In the genomic region with DNA sequence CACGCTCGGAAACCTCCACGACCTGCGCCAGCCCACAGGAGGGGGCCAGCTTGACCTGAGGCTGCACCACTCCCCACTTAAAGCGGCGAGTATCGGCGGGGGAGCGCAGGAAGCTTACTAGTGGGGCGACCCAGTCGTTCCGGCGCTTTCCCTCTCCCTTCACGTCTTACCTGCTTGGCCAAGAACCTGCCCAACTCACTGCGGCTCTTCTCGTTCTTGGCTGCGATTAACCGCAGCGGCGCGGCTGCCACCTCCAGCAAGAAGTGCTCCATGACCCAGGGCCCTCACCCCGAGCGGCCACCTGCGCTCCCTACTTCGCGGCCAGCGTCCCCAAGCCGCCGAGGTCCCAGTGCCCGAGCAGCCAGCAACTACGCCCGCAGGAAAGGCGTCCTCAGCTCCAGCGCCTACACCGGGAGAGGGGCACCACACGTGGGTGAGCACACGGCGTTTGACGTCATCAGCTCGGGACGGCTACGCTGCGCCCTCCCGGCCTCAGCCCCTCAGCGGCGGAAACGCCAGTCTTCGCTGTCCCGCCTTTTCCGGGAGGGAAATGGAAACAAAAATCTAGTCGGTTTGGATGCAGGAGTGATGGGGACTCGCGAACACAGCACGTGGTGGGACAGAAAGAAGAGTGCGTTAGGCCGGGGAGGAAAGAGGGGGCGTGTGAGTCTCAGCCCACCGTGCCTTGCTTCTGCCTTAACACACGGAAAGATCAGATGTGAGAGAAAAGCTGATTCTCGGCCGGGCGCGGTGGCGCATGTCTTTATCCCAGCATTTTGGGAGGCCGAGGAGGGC, we compare ENCODE assay signal across 1 cellular context.
TF ChIP-seq lines count a peak whose summit lies in the region.

A gene with protein sequence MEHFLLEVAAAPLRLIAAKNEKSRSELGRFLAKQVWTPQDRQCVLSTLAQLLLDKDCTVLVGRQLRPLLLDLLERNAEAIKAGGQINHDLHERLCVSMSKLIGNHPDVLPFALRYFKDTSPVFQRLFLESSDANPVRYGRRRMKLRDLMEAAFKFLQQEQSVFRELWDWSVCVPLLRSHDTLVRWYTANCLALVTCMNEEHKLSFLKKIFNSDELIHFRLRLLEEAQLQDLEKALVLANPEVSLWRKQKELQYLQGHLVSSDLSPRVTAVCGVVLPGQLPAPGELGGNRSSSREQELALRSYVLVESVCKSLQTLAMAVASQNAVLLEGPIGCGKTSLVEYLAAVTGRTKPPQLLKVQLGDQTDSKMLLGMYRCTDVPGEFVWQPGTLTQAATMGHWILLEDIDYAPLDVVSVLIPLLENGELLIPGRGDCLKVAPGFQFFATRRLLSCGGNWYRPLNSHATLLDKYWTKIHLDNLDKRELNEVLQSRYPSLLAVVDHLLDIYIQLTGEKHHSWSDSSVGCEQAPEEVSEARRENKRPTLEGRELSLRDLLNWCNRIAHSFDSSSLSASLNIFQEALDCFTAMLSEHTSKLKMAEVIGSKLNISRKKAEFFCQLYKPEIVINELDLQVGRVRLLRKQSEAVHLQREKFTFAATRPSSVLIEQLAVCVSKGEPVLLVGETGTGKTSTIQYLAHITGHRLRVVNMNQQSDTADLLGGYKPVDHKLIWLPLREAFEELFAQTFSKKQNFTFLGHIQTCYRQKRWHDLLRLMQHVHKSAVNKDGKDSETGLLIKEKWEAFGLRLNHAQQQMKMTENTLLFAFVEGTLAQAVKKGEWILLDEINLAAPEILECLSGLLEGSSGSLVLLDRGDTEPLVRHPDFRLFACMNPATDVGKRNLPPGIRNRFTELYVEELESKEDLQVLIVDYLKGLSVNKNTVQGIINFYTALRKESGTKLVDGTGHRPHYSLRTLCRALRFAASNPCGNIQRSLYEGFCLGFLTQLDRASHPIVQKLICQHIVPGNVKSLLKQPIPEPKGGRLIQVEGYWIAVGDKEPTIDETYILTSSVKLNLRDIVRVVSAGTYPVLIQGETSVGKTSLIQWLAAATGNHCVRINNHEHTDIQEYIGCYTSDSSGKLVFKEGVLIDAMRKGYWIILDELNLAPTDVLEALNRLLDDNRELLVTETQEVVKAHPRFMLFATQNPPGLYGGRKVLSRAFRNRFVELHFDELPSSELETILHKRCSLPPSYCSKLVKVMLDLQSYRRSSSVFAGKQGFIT (N-terminal part only) (minus strand): TSS at position 459 of the 795 bp plus-strand sequence. CDS start 187 bp downstream, at position 272.

TF ChIP-seq in GM12878, 131 proteins besides CTCF, POLR2A, EP300 and RAD21 (continued from another document and continues in another):
- no peak; the same call in none of the 2 replicates for TF ChIP-seq HDGF (IDR thresholded peaks at IDR 0.05)
- TF ChIP-seq MEF2A (IDR thresholded peaks at IDR 0.05; ENCODE audit: insufficient read depth, low read depth, low read length): peak; percentile 53; the same call in 1 of the 2 replicates
- TF ChIP-seq YBX1 (IDR thresholded peaks at IDR 0.05): no peak
- TF ChIP-seq, protein P1, sequence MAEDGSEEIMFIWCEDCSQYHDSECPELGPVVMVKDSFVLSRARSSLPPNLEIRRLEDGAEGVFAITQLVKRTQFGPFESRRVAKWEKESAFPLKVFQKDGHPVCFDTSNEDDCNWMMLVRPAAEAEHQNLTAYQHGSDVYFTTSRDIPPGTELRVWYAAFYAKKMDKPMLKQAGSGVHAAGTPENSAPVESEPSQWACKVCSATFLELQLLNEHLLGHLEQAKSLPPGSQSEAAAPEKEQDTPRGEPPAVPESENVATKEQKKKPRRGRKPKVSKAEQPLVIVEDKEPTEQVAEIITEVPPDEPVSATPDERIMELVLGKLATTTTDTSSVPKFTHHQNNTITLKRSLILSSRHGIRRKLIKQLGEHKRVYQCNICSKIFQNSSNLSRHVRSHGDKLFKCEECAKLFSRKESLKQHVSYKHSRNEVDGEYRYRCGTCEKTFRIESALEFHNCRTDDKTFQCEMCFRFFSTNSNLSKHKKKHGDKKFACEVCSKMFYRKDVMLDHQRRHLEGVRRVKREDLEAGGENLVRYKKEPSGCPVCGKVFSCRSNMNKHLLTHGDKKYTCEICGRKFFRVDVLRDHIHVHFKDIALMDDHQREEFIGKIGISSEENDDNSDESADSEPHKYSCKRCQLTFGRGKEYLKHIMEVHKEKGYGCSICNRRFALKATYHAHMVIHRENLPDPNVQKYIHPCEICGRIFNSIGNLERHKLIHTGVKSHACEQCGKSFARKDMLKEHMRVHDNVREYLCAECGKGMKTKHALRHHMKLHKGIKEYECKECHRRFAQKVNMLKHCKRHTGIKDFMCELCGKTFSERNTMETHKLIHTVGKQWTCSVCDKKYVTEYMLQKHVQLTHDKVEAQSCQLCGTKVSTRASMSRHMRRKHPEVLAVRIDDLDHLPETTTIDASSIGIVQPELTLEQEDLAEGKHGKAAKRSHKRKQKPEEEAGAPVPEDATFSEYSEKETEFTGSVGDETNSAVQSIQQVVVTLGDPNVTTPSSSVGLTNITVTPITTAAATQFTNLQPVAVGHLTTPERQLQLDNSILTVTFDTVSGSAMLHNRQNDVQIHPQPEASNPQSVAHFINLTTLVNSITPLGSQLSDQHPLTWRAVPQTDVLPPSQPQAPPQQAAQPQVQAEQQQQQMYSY (CRISPR knock-in tag; IDR thresholded peaks at IDR 0.05): no peak
- TF ChIP-seq FOXK2 (IDR thresholded peaks at IDR 0.05): no peak
- TF ChIP-seq, protein P2, sequence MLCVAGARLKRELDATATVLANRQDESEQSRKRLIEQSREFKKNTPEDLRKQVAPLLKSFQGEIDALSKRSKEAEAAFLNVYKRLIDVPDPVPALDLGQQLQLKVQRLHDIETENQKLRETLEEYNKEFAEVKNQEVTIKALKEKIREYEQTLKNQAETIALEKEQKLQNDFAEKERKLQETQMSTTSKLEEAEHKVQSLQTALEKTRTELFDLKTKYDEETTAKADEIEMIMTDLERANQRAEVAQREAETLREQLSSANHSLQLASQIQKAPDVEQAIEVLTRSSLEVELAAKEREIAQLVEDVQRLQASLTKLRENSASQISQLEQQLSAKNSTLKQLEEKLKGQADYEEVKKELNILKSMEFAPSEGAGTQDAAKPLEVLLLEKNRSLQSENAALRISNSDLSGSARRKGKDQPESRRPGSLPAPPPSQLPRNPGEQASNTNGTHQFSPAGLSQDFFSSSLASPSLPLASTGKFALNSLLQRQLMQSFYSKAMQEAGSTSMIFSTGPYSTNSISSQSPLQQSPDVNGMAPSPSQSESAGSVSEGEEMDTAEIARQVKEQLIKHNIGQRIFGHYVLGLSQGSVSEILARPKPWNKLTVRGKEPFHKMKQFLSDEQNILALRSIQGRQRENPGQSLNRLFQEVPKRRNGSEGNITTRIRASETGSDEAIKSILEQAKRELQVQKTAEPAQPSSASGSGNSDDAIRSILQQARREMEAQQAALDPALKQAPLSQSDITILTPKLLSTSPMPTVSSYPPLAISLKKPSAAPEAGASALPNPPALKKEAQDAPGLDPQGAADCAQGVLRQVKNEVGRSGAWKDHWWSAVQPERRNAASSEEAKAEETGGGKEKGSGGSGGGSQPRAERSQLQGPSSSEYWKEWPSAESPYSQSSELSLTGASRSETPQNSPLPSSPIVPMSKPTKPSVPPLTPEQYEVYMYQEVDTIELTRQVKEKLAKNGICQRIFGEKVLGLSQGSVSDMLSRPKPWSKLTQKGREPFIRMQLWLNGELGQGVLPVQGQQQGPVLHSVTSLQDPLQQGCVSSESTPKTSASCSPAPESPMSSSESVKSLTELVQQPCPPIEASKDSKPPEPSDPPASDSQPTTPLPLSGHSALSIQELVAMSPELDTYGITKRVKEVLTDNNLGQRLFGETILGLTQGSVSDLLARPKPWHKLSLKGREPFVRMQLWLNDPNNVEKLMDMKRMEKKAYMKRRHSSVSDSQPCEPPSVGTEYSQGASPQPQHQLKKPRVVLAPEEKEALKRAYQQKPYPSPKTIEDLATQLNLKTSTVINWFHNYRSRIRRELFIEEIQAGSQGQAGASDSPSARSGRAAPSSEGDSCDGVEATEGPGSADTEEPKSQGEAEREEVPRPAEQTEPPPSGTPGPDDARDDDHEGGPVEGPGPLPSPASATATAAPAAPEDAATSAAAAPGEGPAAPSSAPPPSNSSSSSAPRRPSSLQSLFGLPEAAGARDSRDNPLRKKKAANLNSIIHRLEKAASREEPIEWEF (IDR thresholded peaks at IDR 0.05; ENCODE audit: insufficient replicate concordance, low read depth, low read length): no peak
- TF ChIP-seq MXI1 (IDR thresholded peaks at IDR 0.05; ENCODE audit: low read depth, low read length): peak; percentile 99
- TF ChIP-seq, protein P3, sequence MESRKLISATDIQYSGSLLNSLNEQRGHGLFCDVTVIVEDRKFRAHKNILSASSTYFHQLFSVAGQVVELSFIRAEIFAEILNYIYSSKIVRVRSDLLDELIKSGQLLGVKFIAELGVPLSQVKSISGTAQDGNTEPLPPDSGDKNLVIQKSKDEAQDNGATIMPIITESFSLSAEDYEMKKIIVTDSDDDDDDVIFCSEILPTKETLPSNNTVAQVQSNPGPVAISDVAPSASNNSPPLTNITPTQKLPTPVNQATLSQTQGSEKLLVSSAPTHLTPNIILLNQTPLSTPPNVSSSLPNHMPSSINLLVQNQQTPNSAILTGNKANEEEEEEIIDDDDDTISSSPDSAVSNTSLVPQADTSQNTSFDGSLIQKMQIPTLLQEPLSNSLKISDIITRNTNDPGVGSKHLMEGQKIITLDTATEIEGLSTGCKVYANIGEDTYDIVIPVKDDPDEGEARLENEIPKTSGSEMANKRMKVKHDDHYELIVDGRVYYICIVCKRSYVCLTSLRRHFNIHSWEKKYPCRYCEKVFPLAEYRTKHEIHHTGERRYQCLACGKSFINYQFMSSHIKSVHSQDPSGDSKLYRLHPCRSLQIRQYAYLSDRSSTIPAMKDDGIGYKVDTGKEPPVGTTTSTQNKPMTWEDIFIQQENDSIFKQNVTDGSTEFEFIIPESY (IDR thresholded peaks at IDR 0.05): no peak
- peak; percentile 73; the same call in 1 of the 2 replicates for TF ChIP-seq TARDBP (IDR thresholded peaks at IDR 0.05; ENCODE audit: borderline replicate concordance)
- no peak for TF ChIP-seq KLF5 (IDR thresholded peaks at IDR 0.05; ENCODE audit: partially characterized antibody)
- TF ChIP-seq, protein P4, sequence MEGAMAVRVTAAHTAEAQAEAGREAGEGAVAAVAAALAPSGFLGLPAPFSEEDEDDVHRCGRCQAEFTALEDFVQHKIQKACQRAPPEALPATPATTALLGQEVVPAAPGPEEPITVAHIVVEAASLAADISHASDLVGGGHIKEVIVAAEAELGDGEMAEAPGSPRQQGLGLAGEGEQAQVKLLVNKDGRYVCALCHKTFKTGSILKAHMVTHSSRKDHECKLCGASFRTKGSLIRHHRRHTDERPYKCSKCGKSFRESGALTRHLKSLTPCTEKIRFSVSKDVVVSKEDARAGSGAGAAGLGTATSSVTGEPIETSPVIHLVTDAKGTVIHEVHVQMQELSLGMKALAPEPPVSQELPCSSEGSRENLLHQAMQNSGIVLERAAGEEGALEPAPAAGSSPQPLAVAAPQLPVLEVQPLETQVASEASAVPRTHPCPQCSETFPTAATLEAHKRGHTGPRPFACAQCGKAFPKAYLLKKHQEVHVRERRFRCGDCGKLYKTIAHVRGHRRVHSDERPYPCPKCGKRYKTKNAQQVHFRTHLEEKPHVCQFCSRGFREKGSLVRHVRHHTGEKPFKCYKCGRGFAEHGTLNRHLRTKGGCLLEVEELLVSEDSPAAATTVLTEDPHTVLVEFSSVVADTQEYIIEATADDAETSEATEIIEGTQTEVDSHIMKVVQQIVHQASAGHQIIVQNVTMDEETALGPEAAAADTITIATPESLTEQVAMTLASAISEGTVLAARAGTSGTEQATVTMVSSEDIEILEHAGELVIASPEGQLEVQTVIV (IDR thresholded peaks at IDR 0.05; ENCODE audit: borderline replicate concordance, partially characterized antibody): no peak
- peak; percentile 99 for TF ChIP-seq CREM (IDR thresholded peaks at IDR 0.05; ENCODE audit: low read depth)
- TF ChIP-seq, protein P5, sequence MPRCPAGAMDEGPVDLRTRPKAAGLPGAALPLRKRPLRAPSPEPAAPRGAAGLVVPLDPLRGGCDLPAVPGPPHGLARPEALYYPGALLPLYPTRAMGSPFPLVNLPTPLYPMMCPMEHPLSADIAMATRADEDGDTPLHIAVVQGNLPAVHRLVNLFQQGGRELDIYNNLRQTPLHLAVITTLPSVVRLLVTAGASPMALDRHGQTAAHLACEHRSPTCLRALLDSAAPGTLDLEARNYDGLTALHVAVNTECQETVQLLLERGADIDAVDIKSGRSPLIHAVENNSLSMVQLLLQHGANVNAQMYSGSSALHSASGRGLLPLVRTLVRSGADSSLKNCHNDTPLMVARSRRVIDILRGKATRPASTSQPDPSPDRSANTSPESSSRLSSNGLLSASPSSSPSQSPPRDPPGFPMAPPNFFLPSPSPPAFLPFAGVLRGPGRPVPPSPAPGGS (IDR thresholded peaks at IDR 0.05; ENCODE audit: borderline replicate concordance, insufficient read depth, low read depth, low read length, poor library complexity, severe bottlenecking): peak; percentile 44
- no peak for TF ChIP-seq CHD1 (IDR thresholded peaks at IDR 0.05; ENCODE audit: low read depth, low read length)
- TF ChIP-seq, protein P6, sequence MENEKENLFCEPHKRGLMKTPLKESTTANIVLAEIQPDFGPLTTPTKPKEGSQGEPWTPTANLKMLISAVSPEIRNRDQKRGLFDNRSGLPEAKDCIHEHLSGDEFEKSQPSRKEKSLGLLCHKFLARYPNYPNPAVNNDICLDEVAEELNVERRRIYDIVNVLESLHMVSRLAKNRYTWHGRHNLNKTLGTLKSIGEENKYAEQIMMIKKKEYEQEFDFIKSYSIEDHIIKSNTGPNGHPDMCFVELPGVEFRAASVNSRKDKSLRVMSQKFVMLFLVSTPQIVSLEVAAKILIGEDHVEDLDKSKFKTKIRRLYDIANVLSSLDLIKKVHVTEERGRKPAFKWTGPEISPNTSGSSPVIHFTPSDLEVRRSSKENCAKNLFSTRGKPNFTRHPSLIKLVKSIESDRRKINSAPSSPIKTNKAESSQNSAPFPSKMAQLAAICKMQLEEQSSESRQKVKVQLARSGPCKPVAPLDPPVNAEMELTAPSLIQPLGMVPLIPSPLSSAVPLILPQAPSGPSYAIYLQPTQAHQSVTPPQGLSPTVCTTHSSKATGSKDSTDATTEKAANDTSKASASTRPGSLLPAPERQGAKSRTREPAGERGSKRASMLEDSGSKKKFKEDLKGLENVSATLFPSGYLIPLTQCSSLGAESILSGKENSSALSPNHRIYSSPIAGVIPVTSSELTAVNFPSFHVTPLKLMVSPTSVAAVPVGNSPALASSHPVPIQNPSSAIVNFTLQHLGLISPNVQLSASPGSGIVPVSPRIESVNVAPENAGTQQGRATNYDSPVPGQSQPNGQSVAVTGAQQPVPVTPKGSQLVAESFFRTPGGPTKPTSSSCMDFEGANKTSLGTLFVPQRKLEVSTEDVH (IDR thresholded peaks at IDR 0.05; ENCODE audit: low read depth, partially characterized antibody): no peak
- TF ChIP-seq WRNIP1 (IDR thresholded peaks at IDR 0.05; ENCODE audit: borderline replicate concordance, low read depth, low read length): no peak
